35 cellular contexts compared by ENCODE assay signal in the genomic region with DNA sequence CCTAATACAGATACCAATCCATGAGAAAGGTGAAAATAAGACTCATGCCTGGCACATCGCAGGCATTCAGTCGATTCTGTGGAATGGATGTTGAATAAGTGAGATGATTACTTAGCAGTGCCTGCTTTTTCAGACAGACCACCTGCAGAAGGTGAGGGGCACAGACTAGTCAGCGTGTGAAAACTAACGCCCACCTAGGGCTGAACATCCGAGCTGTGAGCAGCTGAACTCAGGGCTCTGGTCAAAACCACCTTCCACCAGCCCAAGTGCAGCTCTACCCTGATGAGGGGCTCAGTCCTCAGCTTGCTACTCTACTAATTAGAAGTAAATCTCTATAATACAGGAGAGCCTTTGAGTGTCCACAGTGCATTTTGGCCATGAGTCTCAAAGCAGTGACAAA. TPM values are rescaled to one million over a fixed set of nuclear protein-coding genes. Genes with fewer than 3 reads are reported as not detected.
"Had no signal": no experiment of that assay in that cellular context is flagged by ENCODE, and none has a peak within 500 bp of the region (broad histone marks: within the 10 kb centered on the region; RNA-seq: fewer than 3 reads in every experiment).

No MANE protein-coding gene starts in this region.

- H3K27me3 ChIP-seq: body of pancreas, brain microvascular endothelial cell, breast epithelium had no signal

- H3K4me1 ChIP-seq: body of pancreas, breast epithelium had no signal

- H3K4me3 Mint-ChIP-seq: activated CD4-positive, alpha-beta memory T cell treated with anti-CD3 and anti-CD28 coated beads, Interleukin-2, amount 10 ng/mL, durations not matched to agents 7 days and 5 days; activated CD4-positive, alpha-beta T cell treated with anti-CD3 and anti-CD28 coated beads for 36 hours; activated CD4-positive, alpha-beta T cell treated with anti-CD3 and anti-CD28 coated beads, Interleukin-2, amount 10 ng/mL, durations not matched to agents 7 days and 5 days; activated CD8-positive, alpha-beta memory T cell treated with anti-CD3 and anti-CD28 coated beads, Interleukin-2, amount 10 ng/mL, durations not matched to agents 7 days and 5 days; activated CD8-positive, alpha-beta T cell treated with anti-CD3 and anti-CD28 coated beads, Interleukin-2, amount 10 ng/mL, durations not matched to agents 7 days and 5 days; activated naive CD4-positive, alpha-beta T cell treated with anti-CD3 and anti-CD28 coated beads, Interleukin-2, amount 10 ng/mL, durations not matched to agents 7 days and 5 days; activated naive CD4-positive, alpha-beta T cell treated with anti-CD3 and anti-CD28 coated beads, Interleukin-2, amount 50 U/mL, for 24 hours; activated naive CD8-positive, alpha-beta T cell; activated naive CD8-positive, alpha-beta T cell treated with anti-CD3 and anti-CD28 coated beads, Interleukin-2, amount 10 ng/mL, durations not matched to agents 7 days and 5 days; activated naive CD8-positive, alpha-beta T cell treated with anti-CD3 and anti-CD28 coated beads, Interleukin-2, amount 50 U/mL, for 24 hours; activated T-cell treated with anti-CD3 and anti-CD28 coated beads, Interleukin-2, amount 50 U/mL, for 24 hours; T-helper 1 cell treated with Interleukin-12 subunit alpha and Interleukin-12 subunit beta and Interleukin-4 antibody, amounts not matched to agents 30 μg/mL and 1 μg/mL, for 36 hours; T-helper 2 cell treated with Interferon-gamma antibody and Interleukin-4, amounts not matched to agents 5 μg/mL and 100 μg/mL, for 36 hours; WTC11 had no signal

- H3K4me3 ChIP-seq: body of pancreas, breast epithelium had no signal

- H3K9me3 Mint-ChIP-seq: activated CD4-positive, alpha-beta memory T cell treated with anti-CD3 and anti-CD28 coated beads, Interleukin-2, amount 10 ng/mL, durations not matched to agents 7 days and 5 days; activated CD4-positive, alpha-beta T cell treated with anti-CD3 and anti-CD28 coated beads, Interleukin-2, amount 10 ng/mL, durations not matched to agents 7 days and 5 days; activated naive CD4-positive, alpha-beta T cell treated with anti-CD3 and anti-CD28 coated beads, Interleukin-2, amount 10 ng/mL, durations not matched to agents 7 days and 5 days; activated naive CD8-positive, alpha-beta T cell treated with anti-CD3 and anti-CD28 coated beads, Interleukin-2, amount 10 ng/mL, durations not matched to agents 7 days and 5 days; activated naive CD8-positive, alpha-beta T cell treated with anti-CD3 and anti-CD28 coated beads, Interleukin-2, amount 50 U/mL, for 24 hours; activated T-cell treated with anti-CD3 and anti-CD28 coated beads, Interleukin-2, amount 50 U/mL, for 24 hours; activated T-helper 2 cell treated with anti-CD3 and anti-CD28 coated beads, Interferon-gamma antibody, Interleukin-2, Interleukin-4, amounts not matched to agents 10 μg/mL and 5 μg/mL and 100 μg/mL, durations not matched to agents 14 hours and 24 hours and 36 hours; T-helper 1 cell treated with Interleukin-12 subunit alpha and Interleukin-12 subunit beta and Interleukin-4 antibody, amounts not matched to agents 30 μg/mL and 1 μg/mL, for 36 hours; T-helper 2 cell treated with Interferon-gamma antibody and Interleukin-4, amounts not matched to agents 5 μg/mL and 100 μg/mL, for 36 hours had no signal

- H3K27ac Mint-ChIP-seq: activated CD4-positive, alpha-beta memory T cell treated with anti-CD3 and anti-CD28 coated beads, Interleukin-2, amount 10 ng/mL, durations not matched to agents 7 days and 5 days; activated CD4-positive, alpha-beta T cell treated with anti-CD3 and anti-CD28 coated beads for 36 hours; activated CD4-positive, alpha-beta T cell treated with anti-CD3 and anti-CD28 coated beads, Interleukin-2, amount 10 ng/mL, durations not matched to agents 7 days and 5 days; activated CD8-positive, alpha-beta memory T cell treated with anti-CD3 and anti-CD28 coated beads, Interleukin-2, amount 10 ng/mL, durations not matched to agents 7 days and 5 days; activated CD8-positive, alpha-beta T cell treated with anti-CD3 and anti-CD28 coated beads, Interleukin-2, amount 10 ng/mL, durations not matched to agents 7 days and 5 days; activated naive CD4-positive, alpha-beta T cell treated with anti-CD3 and anti-CD28 coated beads, Interleukin-2, amount 10 ng/mL, durations not matched to agents 7 days and 5 days; activated naive CD4-positive, alpha-beta T cell treated with anti-CD3 and anti-CD28 coated beads, Interleukin-2, amount 50 U/mL, for 24 hours; activated naive CD8-positive, alpha-beta T cell; activated naive CD8-positive, alpha-beta T cell treated with anti-CD3 and anti-CD28 coated beads, Interleukin-2, amount 10 ng/mL, durations not matched to agents 7 days and 5 days; activated naive CD8-positive, alpha-beta T cell treated with anti-CD3 and anti-CD28 coated beads, Interleukin-2, amount 50 U/mL, for 24 hours; activated T-cell treated with anti-CD3 and anti-CD28 coated beads, Interleukin-2, amount 50 U/mL, for 24 hours; activated T-helper 2 cell treated with anti-CD3 and anti-CD28 coated beads, Interferon-gamma antibody, Interleukin-2, Interleukin-4, amounts not matched to agents 10 μg/mL and 5 μg/mL and 100 μg/mL, durations not matched to agents 14 hours and 24 hours and 36 hours; T-helper 1 cell treated with Interleukin-12 subunit alpha and Interleukin-12 subunit beta and Interleukin-4 antibody, amounts not matched to agents 30 μg/mL and 1 μg/mL, for 36 hours; T-helper 2 cell treated with Interferon-gamma antibody and Interleukin-4, amounts not matched to agents 5 μg/mL and 100 μg/mL, for 36 hours; WTC11 had no signal

- H3K36me3 Mint-ChIP-seq: activated CD8-positive, alpha-beta memory T cell treated with anti-CD3 and anti-CD28 coated beads, Interleukin-2, amount 10 ng/mL, durations not matched to agents 7 days and 5 days; activated naive CD4-positive, alpha-beta T cell treated with anti-CD3 and anti-CD28 coated beads, Interleukin-2, amount 10 ng/mL, durations not matched to agents 7 days and 5 days; activated naive CD4-positive, alpha-beta T cell treated with anti-CD3 and anti-CD28 coated beads, Interleukin-2, amount 50 U/mL, for 24 hours; activated naive CD8-positive, alpha-beta T cell; activated naive CD8-positive, alpha-beta T cell treated with anti-CD3 and anti-CD28 coated beads, Interleukin-2, amount 10 ng/mL, durations not matched to agents 7 days and 5 days; WTC11 had no signal

- DNase-seq: activated CD4-positive, alpha-beta memory T cell treated with anti-CD3 and anti-CD28 coated beads, Interleukin-2, amount 10 ng/mL, durations not matched to agents 7 days and 5 days; activated CD4-positive, alpha-beta T cell treated with anti-CD3 and anti-CD28 coated beads for 1 hour; activated CD4-positive, alpha-beta T cell treated with anti-CD3 and anti-CD28 coated beads for 36 hours; activated CD4-positive, alpha-beta T cell treated with anti-CD3 and anti-CD28 coated beads for 48 hours; activated CD4-positive, alpha-beta T cell treated with anti-CD3 and anti-CD28 coated beads, Interleukin-2, amount 10 ng/mL, durations not matched to agents 7 days and 5 days; activated CD4-positive, alpha-beta T cell treated with anti-CD3 and anti-CD28 coated beads, Interleukin-2, amount 50 U/mL, for 48 hours; activated CD4-positive, CD25-positive, alpha-beta regulatory T cell; activated CD8-positive, alpha-beta memory T cell treated with anti-CD3 and anti-CD28 coated beads for 24 hours; activated CD8-positive, alpha-beta memory T cell treated with anti-CD3 and anti-CD28 coated beads, Interleukin-2, amount 10 ng/mL, durations not matched to agents 7 days and 5 days; activated CD8-positive, alpha-beta memory T cell treated with anti-CD3 and anti-CD28 coated beads, Interleukin-2, amount 50 U/mL, for 48 hours; activated CD8-positive, alpha-beta T cell treated with anti-CD3 and anti-CD28 coated beads, Interleukin-2, amount 10 ng/mL, durations not matched to agents 7 days and 5 days; activated effector memory CD4-positive, alpha-beta T cell treated with Interleukin-2 at 50 U/mL for 16 hours; activated gamma-delta T cell; activated naive CD4-positive, alpha-beta T cell treated with anti-CD3 and anti-CD28 coated beads, Interleukin-2, amount 10 ng/mL, durations not matched to agents 7 days and 5 days; activated naive CD4-positive, alpha-beta T cell treated with Interleukin-2 at 50 U/mL for 16 hours; activated naive CD8-positive, alpha-beta T cell treated with anti-CD3 and anti-CD28 coated beads, Interleukin-2, amount 10 ng/mL, durations not matched to agents 7 days and 5 days; activated naive CD8-positive, alpha-beta T cell treated with anti-CD3 and anti-CD28 coated beads, Interleukin-2, amount 50 U/mL, for 24 hours; activated T-cell treated with anti-CD3 and anti-CD28 coated beads, Interleukin-2, amount 50 U/mL, for 24 hours; activated T-cell treated with anti-CD3 and anti-CD28 coated beads, Interleukin-2, amount 50 U/mL, for 48 hours; aorta; body of pancreas; brain microvascular endothelial cell; central memory CD4-positive, alpha-beta T cell; T-helper 1 cell; T-helper 2 cell; T-helper 9 cell; WERI-Rb-1 had no signal

- H3K4me1 Mint-ChIP-seq: activated CD4-positive, alpha-beta memory T cell treated with anti-CD3 and anti-CD28 coated beads, Interleukin-2, amount 10 ng/mL, durations not matched to agents 7 days and 5 days; activated CD4-positive, alpha-beta T cell treated with anti-CD3 and anti-CD28 coated beads for 36 hours; activated CD4-positive, alpha-beta T cell treated with anti-CD3 and anti-CD28 coated beads, Interleukin-2, amount 10 ng/mL, durations not matched to agents 7 days and 5 days; activated CD8-positive, alpha-beta memory T cell treated with anti-CD3 and anti-CD28 coated beads, Interleukin-2, amount 10 ng/mL, durations not matched to agents 7 days and 5 days; activated naive CD4-positive, alpha-beta T cell treated with anti-CD3 and anti-CD28 coated beads, Interleukin-2, amount 10 ng/mL, durations not matched to agents 7 days and 5 days; activated naive CD4-positive, alpha-beta T cell treated with anti-CD3 and anti-CD28 coated beads, Interleukin-2, amount 50 U/mL, for 24 hours; activated naive CD8-positive, alpha-beta T cell treated with anti-CD3 and anti-CD28 coated beads, Interleukin-2, amount 10 ng/mL, durations not matched to agents 7 days and 5 days; activated naive CD8-positive, alpha-beta T cell treated with anti-CD3 and anti-CD28 coated beads, Interleukin-2, amount 50 U/mL, for 24 hours; WTC11 had no signal

- H3K9me3 ChIP-seq: body of pancreas, breast epithelium had no signal

- H3K36me3 ChIP-seq: brain microvascular endothelial cell, breast epithelium, WERI-Rb-1 had no signal

- H3K27ac ChIP-seq: body of pancreas, brain microvascular endothelial cell, breast epithelium, WERI-Rb-1 had no signal

RNA-seq across cellular contexts. Expression of gene LMX1A, which starts 32.5 kb away (rescaled TPM):
- total RNA-seq: activated CD4-positive, alpha-beta memory T cell treated with anti-CD3 and anti-CD28 coated beads, Interleukin-2, amount 10 ng/mL, durations not matched to agents 7 days and 5 days; activated CD4-positive, alpha-beta T cell treated with anti-CD3 and anti-CD28 coated beads for 36 hours; activated CD4-positive, alpha-beta T cell treated with anti-CD3 and anti-CD28 coated beads, Interleukin-2, amount 10 ng/mL, durations not matched to agents 7 days and 5 days; activated CD8-positive, alpha-beta memory T cell treated with anti-CD3 and anti-CD28 coated beads, Interleukin-2, amount 10 ng/mL, durations not matched to agents 7 days and 5 days; activated CD8-positive, alpha-beta T cell treated with anti-CD3 and anti-CD28 coated beads, Interleukin-2, amount 10 ng/mL, durations not matched to agents 7 days and 5 days; activated naive CD8-positive, alpha-beta T cell treated with anti-CD3 and anti-CD28 coated beads, Interleukin-2, amount 10 ng/mL, durations not matched to agents 7 days and 5 days; activated T-helper 2 cell treated with anti-CD3 and anti-CD28 coated beads, Interferon-gamma antibody, Interleukin-2, Interleukin-4, amounts not matched to agents 10 μg/mL and 5 μg/mL and 100 μg/mL, durations not matched to agents 14 hours and 24 hours and 36 hours; astrocyte; body of pancreas; WTC11 had no signal
